In genomic region chr2:145597809-145598208, GRCh38 we compare ENCODE assay signal across 20 cellular contexts.
A peak's percentile ranks its signal among the peaks of the same experiment; 100 is the strongest.
DNase-seq lines count a peak whose midpoint lies in the region; ATAC-seq and TF ChIP-seq lines count a peak whose summit lies in the region.
"Had no signal": no experiment of that assay in that cellular context is flagged by ENCODE, and none has a peak within 500 bp of the region (broad histone marks: within the 10 kb centered on the region; RNA-seq: fewer than 3 reads in every experiment).

No MANE protein-coding gene starts in this region.

- H3F3A ChIP-seq in neural progenitor cell (ENCODE audit: low read depth) = no peaks in the 10 kb centered on the region

- H3K36me3 ChIP-seq in neural progenitor cell = no peaks in the 10 kb centered on the region

- H3K27ac ChIP-seq in neural progenitor cell = no peak overlapping the region

- in situ Hi-C loops in G401 (cut with HindIII; ENCODE audit: low sequenced_read_pairs) = no loop called here

- H3K79me2 ChIP-seq in neural progenitor cell (ENCODE audit: low read depth) = no peaks in the 10 kb centered on the region

- H3K9me3 ChIP-seq in neural progenitor cell (ENCODE audit: low read depth) = no peaks in the 10 kb centered on the region

- peak; percentile 81 for DNase-seq in AG10803 (ENCODE audit: low read depth)
- DNase-seq in amniotic epithelial cell (ENCODE audit: low read depth) = peak; percentile 83
- DNase-seq in fibroblast of gingiva (ENCODE audit: low read depth) = peak; percentile 94
- DNase-seq in omental fat pad (ENCODE audit: low spot score) = no peak
- DNase-seq in middle frontal gyrus (ENCODE audit: extremely low spot score, low spot score) = no peak
- DNase-seq in NCI-H128 (lab: John Stamatoyannopoulos, UW; ENCODE audit: unreplicated experiment) = no peak
- DNase-seq in neural progenitor cell (ENCODE audit: low spot score) = no peak
- DNase-seq in G401 (ENCODE audit: low spot score) = no peak
- DNase-seq: activated CD4-positive, alpha-beta T cell treated with anti-CD3 and anti-CD28 coated beads for 4 hours; activated naive CD4-positive, alpha-beta T cell treated with anti-CD3 and anti-CD28 coated beads, Interleukin-2, amount 10 ng/mL, durations not matched to agents 7 days and 5 days; C1 segment of cervical spinal cord; erythroblast; NCI-H1048; NCI-H1930; nucleus accumbens; retina; RPMI8226; stimulated activated naive CD4-positive, alpha-beta T cell treated with Interleukin-2 at 50 U/mL for 16 hours; T-helper 2 cell had no signal

- H3K27me3 ChIP-seq in neural progenitor cell = no peaks in the 10 kb centered on the region

- peak; percentile 75 for ATAC-seq in omental fat pad (ENCODE audit: low FRiP score)
- ATAC-seq: HCT116 had no signal

- H3K4me1 Mint-ChIP-seq in neural progenitor cell = peaks cover 6% of the 10 kb centered on the region
- H3K4me1 Mint-ChIP-seq: activated naive CD4-positive, alpha-beta T cell treated with anti-CD3 and anti-CD28 coated beads, Interleukin-2, amount 10 ng/mL, durations not matched to agents 7 days and 5 days had no signal

- no peak overlapping the region for H3K4me2 ChIP-seq in neural progenitor cell

- H3K36me3 Mint-ChIP-seq in neural progenitor cell = no peaks in the 10 kb centered on the region
- H3K36me3 Mint-ChIP-seq: activated naive CD4-positive, alpha-beta T cell treated with anti-CD3 and anti-CD28 coated beads, Interleukin-2, amount 10 ng/mL, durations not matched to agents 7 days and 5 days had no signal

- no peak overlapping the region for H2AFZ ChIP-seq in neural progenitor cell (replicated peaks)

- no peak overlapping the region for H3K4me3 ChIP-seq in AG10803 (ENCODE audit: low read length)
- H3K4me3 ChIP-seq in neural progenitor cell = no peak overlapping the region

- no peak for TF ChIP-seq CTCF in AG10803 (conservative IDR thresholded peaks at IDR 0.05; ENCODE audit: low read length)
- TF ChIP-seq CTCF in omental fat pad (IDR thresholded peaks at IDR 0.05) = no peak
- no peak for TF ChIP-seq CTCF in neural progenitor cell (IDR thresholded peaks at IDR 0.05)

- peaks cover 2% of the 10 kb centered on the region for H3K4me1 ChIP-seq in neural progenitor cell

- H3K9me3 Mint-ChIP-seq in neural progenitor cell = peaks cover 1% of the 10 kb centered on the region
- H3K9me3 Mint-ChIP-seq: activated naive CD4-positive, alpha-beta T cell treated with anti-CD3 and anti-CD28 coated beads, Interleukin-2, amount 10 ng/mL, durations not matched to agents 7 days and 5 days had no signal

- no peak overlapping the region for H3K4me3 Mint-ChIP-seq in neural progenitor cell
- H3K4me3 Mint-ChIP-seq: activated naive CD4-positive, alpha-beta T cell treated with anti-CD3 and anti-CD28 coated beads, Interleukin-2, amount 10 ng/mL, durations not matched to agents 7 days and 5 days had no signal

- H3K27ac Mint-ChIP-seq in neural progenitor cell = no peak overlapping the region
- H3K27ac Mint-ChIP-seq: activated naive CD4-positive, alpha-beta T cell treated with anti-CD3 and anti-CD28 coated beads, Interleukin-2, amount 10 ng/mL, durations not matched to agents 7 days and 5 days had no signal

- no peaks in the 10 kb centered on the region for H4K20me1 ChIP-seq in neural progenitor cell (ENCODE audit: low read depth)

- H3K27me3 Mint-ChIP-seq in neural progenitor cell (ENCODE audit: insufficient read depth, low read depth) = peaks cover 2% of the 10 kb centered on the region
- H3K27me3 Mint-ChIP-seq: activated naive CD4-positive, alpha-beta T cell treated with anti-CD3 and anti-CD28 coated beads, Interleukin-2, amount 10 ng/mL, durations not matched to agents 7 days and 5 days had no signal

- no peak overlapping the region for H3K9ac ChIP-seq in neural progenitor cell

Comparison
In these comparisons a context has a peak if more than half of its experiments do, and no peak if none do; other contexts are left out.
1. DNase-seq: peak in AG10803 (single experiment), amniotic epithelial cell (single experiment) and fibroblast of gingiva (single experiment); none in omental fat pad (single experiment), middle frontal gyrus (single experiment), NCI-H128 (single experiment), neural progenitor cell (single experiment) and G401 (single experiment).